8 cellular contexts compared by ENCODE assay signal in genomic region chr3:98022978-98023820, GRCh38. TPM values are rescaled to one million over a fixed set of nuclear protein-coding genes. Genes with fewer than 3 reads are reported as not detected.
DNase-seq lines count a peak whose midpoint lies in the region; FAIRE-seq and TF ChIP-seq lines count a peak whose summit lies in the region.

No MANE protein-coding gene starts in this region.

- H3K36me3 Mint-ChIP-seq in activated naive CD4-positive, alpha-beta T cell treated with anti-CD3 and anti-CD28 coated beads, Interleukin-2, amount 10 ng/mL, durations not matched to agents 7 days and 5 days = no peaks in the 10 kb centered on the region
- no peaks in the 10 kb centered on the region for H3K36me3 Mint-ChIP-seq in glutamatergic neuron (ENCODE audit: unreplicated experiment)

- CTCF ChIA-PET in activated naive CD4-positive, alpha-beta T cell treated with anti-CD3 and anti-CD28 coated beads, Interleukin-2, amount 10 ng/mL, durations not matched to agents 7 days and 5 days (lab: Charles Lee) = interaction anchor here (0.6 to 7.1 kb wide), 23 partner anchors 10 to 306 kb away, joined by 3 to 84 read pairs (median 11); partner anchors contain the start of genes ARL6 and CRYBG3

- TF ChIP-seq CTCF in glutamatergic neuron (IDR thresholded peaks at IDR 0.05; ENCODE audit: partially characterized antibody, unreplicated experiment) = peak; percentile 99

- peak overlapping the region; percentile 9 for H3K27ac Mint-ChIP-seq in activated naive CD4-positive, alpha-beta T cell treated with anti-CD3 and anti-CD28 coated beads, Interleukin-2, amount 10 ng/mL, durations not matched to agents 7 days and 5 days
- peak overlapping the region; percentile 15 for H3K27ac Mint-ChIP-seq in glutamatergic neuron (ENCODE audit: unreplicated experiment)

- peaks cover 18% of the 10 kb centered on the region for H3K4me1 Mint-ChIP-seq in activated naive CD4-positive, alpha-beta T cell treated with anti-CD3 and anti-CD28 coated beads, Interleukin-2, amount 10 ng/mL, durations not matched to agents 7 days and 5 days
- peaks cover 9% of the 10 kb centered on the region for H3K4me1 Mint-ChIP-seq in glutamatergic neuron (ENCODE audit: low read depth, unreplicated experiment)

- H3K9me3 Mint-ChIP-seq in activated naive CD4-positive, alpha-beta T cell treated with anti-CD3 and anti-CD28 coated beads, Interleukin-2, amount 10 ng/mL, durations not matched to agents 7 days and 5 days = no peaks in the 10 kb centered on the region
- peaks cover 2% of the 10 kb centered on the region for H3K9me3 Mint-ChIP-seq in glutamatergic neuron (ENCODE audit: unreplicated experiment)

- peak; percentile 89 for FAIRE-seq in G401.6 (lab: Jason Lieb, UNC)

- peaks cover 5% of the 10 kb centered on the region for H3K27me3 Mint-ChIP-seq in activated naive CD4-positive, alpha-beta T cell treated with anti-CD3 and anti-CD28 coated beads, Interleukin-2, amount 10 ng/mL, durations not matched to agents 7 days and 5 days
- no peaks in the 10 kb centered on the region for H3K27me3 Mint-ChIP-seq in glutamatergic neuron (ENCODE audit: unreplicated experiment)

- DNase-seq in HCEC 1CT (peak; percentile 50), MV-4-11 (lab: John Stamatoyannopoulos, UW) (peak; percentile 40), SKM-1 (lab: John Stamatoyannopoulos, UW; ENCODE audit: unreplicated experiment) (peak; percentile 40), glutamatergic neuron (peak; percentile 97), pons (ENCODE audit: low spot score) (peak; percentile 81), ureter (ENCODE audit: low spot score) (peak; percentile 92)
- peak; percentile 94 for DNase-seq in activated naive CD4-positive, alpha-beta T cell treated with anti-CD3 and anti-CD28 coated beads, Interleukin-2, amount 10 ng/mL, durations not matched to agents 7 days and 5 days

- H3K4me3 Mint-ChIP-seq in activated naive CD4-positive, alpha-beta T cell treated with anti-CD3 and anti-CD28 coated beads, Interleukin-2, amount 10 ng/mL, durations not matched to agents 7 days and 5 days = no peak overlapping the region
- no peak overlapping the region for H3K4me3 Mint-ChIP-seq in glutamatergic neuron (ENCODE audit: unreplicated experiment)

RNA-seq across cellular contexts. Expression of gene GABRR3, which starts 11.9 kb away (rescaled TPM):
- total RNA-seq in glutamatergic neuron (ENCODE audit: unreplicated experiment) (not detected), ureter (0.10 TPM)

RNA-seq across cellular contexts. Expression of gene RIOX2, which starts 51.0 kb away (rescaled TPM):
- total RNA-seq in glutamatergic neuron (ENCODE audit: unreplicated experiment) (12.3 TPM), ureter (53.6 TPM)

Comparison
In these comparisons a context has a peak if more than half of its experiments do, and no peak if none do; other contexts are left out.
1. Peak in every context shown above with its lines: DNase-seq.
2. DNase-seq: peak in every context shown above with its lines; median percentile 97 in glutamatergic neuron; 94 in activated naive CD4-positive, alpha-beta T cell treated with anti-CD3 and anti-CD28 coated beads, Interleukin-2, amount 10 ng/mL, durations not matched to agents 7 days and 5 days; 92 in ureter; 81 in pons; 50 in HCEC 1CT; 40 in MV-4-11; 40 in SKM-1.